Comparison of ENCODE assay signal across 19 cellular contexts in genomic region chr5:79263-79662, GRCh38. TPM values are rescaled to one million over a fixed set of nuclear protein-coding genes. Genes with fewer than 3 reads are reported as not detected.
DNase-seq lines count a peak whose midpoint lies in the region; ATAC-seq, FAIRE-seq and TF ChIP-seq lines count a peak whose summit lies in the region.
"Had no signal": no experiment of that assay in that cellular context is flagged by ENCODE, and none has a peak within 500 bp of the region (broad histone marks: within the 10 kb centered on the region; RNA-seq: fewer than 3 reads in every experiment).

No MANE protein-coding gene starts in this region.

- H3K4me3 Mint-ChIP-seq in type B pancreatic cell, result no peak overlapping the region
- H3K4me3 Mint-ChIP-seq: CD4-positive, alpha-beta T cell; HFFc6 had no signal

- intact Hi-C loops in kidney (cut with DNase I), result no loop called here

- DNase-seq in AG20443 (ENCODE audit: low spot score), result peak; percentile 7
- peak; percentile 28 for DNase-seq in H7
- peak; percentile 35 for DNase-seq in kidney
- DNase-seq in type B pancreatic cell (ENCODE audit: extremely low spot score, unreplicated experiment), result peak; percentile 39
- no peak for DNase-seq in GDM1 (lab: John Stamatoyannopoulos, UW)
- DNase-seq: NCI-H1048, NCI-H1417, NCI-H1694 treated with DMSO at 0.1 percent for 48 hours, NCI-H2227 treated with DMSO at 0.1 percent for 48 hours had no signal

- FAIRE-seq in kidney (lab: Jason Lieb, UNC), result no peak
- FAIRE-seq: A204.1, G401.6, GM19239 had no signal

- H3K4me1 ChIP-seq in kidney (ENCODE audit: control insufficient read depth in 1 of 2, insufficient read depth in 1 of 2, low read depth in 1 of 2, low read length in 2 of 2), result no peaks in the 10 kb centered on the region

- H3K27ac Mint-ChIP-seq in type B pancreatic cell, result no peak overlapping the region
- H3K27ac Mint-ChIP-seq: CD4-positive, alpha-beta T cell; HFFc6 had no signal

- peaks cover 4% of the 10 kb centered on the region for H3K36me3 Mint-ChIP-seq in type B pancreatic cell

- peaks cover 43% of the 10 kb centered on the region for H3K27me3 Mint-ChIP-seq in type B pancreatic cell

- H3K4me1 Mint-ChIP-seq in type B pancreatic cell (ENCODE audit: unreplicated experiment), result peaks cover 34% of the 10 kb centered on the region

- TF ChIP-seq CTCF in kidney (IDR thresholded peaks at IDR 0.05; ENCODE audit: borderline replicate concordance, extremely low read depth, insufficient read depth) (no peak), type B pancreatic cell (conservative IDR thresholded peaks at IDR 0.05) (no peak)

- H3K36me3 ChIP-seq in H7 (replicated peaks; ENCODE audit: control insufficient read depth, insufficient read depth, low read length) (no peaks in the 10 kb centered on the region), kidney (ENCODE audit: control insufficient read depth in 1 of 2, insufficient read depth in 2 of 2, low read length in 2 of 2) (no peaks in the 10 kb centered on the region)
- H3K36me3 ChIP-seq: BLaER1 treated with 17β-estradiol and CSF1 and Interleukin-3, amounts not matched to agents 10 nM and 100 nM; HAP-1 had no signal

- no peak overlapping the region for H3K27ac ChIP-seq in kidney (ENCODE audit: low read depth in 2 of 2, low read length in 2 of 2)
- H3K27ac ChIP-seq: BLaER1 treated with 17β-estradiol and CSF1 and Interleukin-3, amounts not matched to agents 10 nM and 100 nM; RWPE1 had no signal

- H3K9me3 ChIP-seq in kidney (ENCODE audit: control insufficient read depth in 1 of 2, low read length in 2 of 2), result no peaks in the 10 kb centered on the region
- H3K9me3 ChIP-seq: BLaER1 treated with 17β-estradiol and CSF1 and Interleukin-3, amounts not matched to agents 10 nM and 100 nM; HAP-1 had no signal

- H3K9ac ChIP-seq in kidney (ENCODE audit: low read length in 2 of 2), result no peak overlapping the region
- H3K9ac ChIP-seq: BLaER1 treated with 17β-estradiol and CSF1 and Interleukin-3, amounts not matched to agents 10 nM and 100 nM had no signal

- H3K9me3 Mint-ChIP-seq in type B pancreatic cell, result no peaks in the 10 kb centered on the region
- H3K9me3 Mint-ChIP-seq: CD4-positive, alpha-beta T cell had no signal

- H3K27me3 ChIP-seq in H7 (ENCODE audit: control insufficient read depth, insufficient read depth, low read length), result no peaks in the 10 kb centered on the region

- ATAC-seq in GM19452 (IDR thresholded peaks at IDR 0.05; ENCODE audit: unreplicated experiment) (no peak), GM21723 (IDR thresholded peaks at IDR 0.05; ENCODE audit: unreplicated experiment) (no peak)

- no peak overlapping the region for H3K4me3 ChIP-seq in H7 (ENCODE audit: insufficient read depth, low read depth, low read length)
- H3K4me3 ChIP-seq in kidney (ENCODE audit: low read length in 2 of 2), result no peak overlapping the region
- H3K4me3 ChIP-seq: BLaER1 treated with 17β-estradiol and CSF1 and Interleukin-3, amounts not matched to agents 10 nM and 100 nM; HAP-1 had no signal

RNA-seq across cellular contexts. Expression of gene PLEKHG4B, which starts 12.7 kb away (rescaled TPM):
- 25.2 and 34.1 TPM in 2 replicates for total RNA-seq in H7 (2014; rRNA removed; shearing (Covaris generic))
- total RNA-seq in kidney (0.13 TPM), type B pancreatic cell (ENCODE audit: low replicate concordance) (32.8 and 46.6 TPM in 2 replicates)
- 0.37 TPM for polyA plus RNA-seq in kidney (ENCODE audit: insufficient read depth, low read depth, low replicate concordance)

Comparison
In these comparisons a context has a peak if more than half of its experiments do, and no peak if none do; other contexts are left out.
1. RNA of gene PLEKHG4B, which starts 12.7 kb away (total RNA-seq): 25.2 to 34.1 TPM in H7 and 32.8 to 46.6 TPM in type B pancreatic cell; 0.13 TPM in kidney (single experiment); every median in the first group is over 10 times any median in the second.